ENCODE assay signal across 8 cellular contexts in the genomic region with DNA sequence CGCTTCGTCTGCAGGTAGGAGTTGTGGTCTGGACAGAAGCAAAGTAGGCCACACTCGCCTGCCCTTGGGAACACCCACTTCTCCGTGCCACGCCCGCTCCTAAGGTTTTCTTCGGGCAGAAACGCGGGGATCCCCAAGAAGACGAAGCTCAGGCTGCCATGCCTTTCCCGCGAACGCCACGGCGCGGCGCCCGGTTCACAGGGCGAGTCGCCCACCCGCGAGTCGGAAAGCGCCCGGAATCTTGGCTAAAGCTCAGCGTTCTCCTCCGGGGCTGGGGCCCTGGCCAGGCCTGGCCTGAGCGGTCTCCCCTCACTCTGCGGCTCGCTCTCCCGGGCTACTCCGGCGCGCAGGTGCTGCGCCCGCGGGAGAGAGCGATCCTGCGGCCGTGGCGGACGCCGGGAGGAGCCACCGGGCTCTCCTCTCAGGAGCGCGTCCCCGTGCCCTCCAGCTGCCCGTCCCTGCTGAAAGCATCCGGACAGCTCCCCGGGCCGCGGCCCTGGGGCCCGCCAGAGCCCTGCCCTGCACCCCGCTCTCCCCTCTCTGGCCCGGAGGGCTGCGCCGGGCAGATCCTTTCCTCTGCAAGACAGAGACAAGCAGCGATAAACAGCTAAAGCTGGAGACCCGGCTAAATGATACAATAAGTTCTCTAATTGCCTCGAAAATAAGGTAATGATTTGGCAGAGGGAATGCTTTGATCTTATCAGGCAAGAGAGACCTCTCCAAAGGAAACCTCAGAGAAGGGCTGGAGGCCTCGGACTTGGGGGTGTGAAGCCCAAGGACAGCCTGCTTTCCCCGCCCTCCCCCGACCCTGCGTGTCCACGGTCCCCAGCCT. TPM values are rescaled to one million over a fixed set of nuclear protein-coding genes. Genes with fewer than 3 reads are reported as not detected.
A peak's percentile ranks its signal among the peaks of the same experiment; 100 is the strongest.
DNase-seq lines count a peak whose midpoint lies in the region; ATAC-seq, FAIRE-seq and TF ChIP-seq lines count a peak whose summit lies in the region.

No MANE protein-coding gene starts in this region.

- FAIRE-seq in keratinocyte (lab: Jason Lieb, UNC), result no peak

- intact Hi-C loops in spleen (cut with DNase I; ENCODE audit: low total_unique reads), result no loop called here

- no peaks in the 10 kb centered on the region for H3K9me3 ChIP-seq in keratinocyte (ENCODE audit: control insufficient read depth, low read depth, low read length)
- no peaks in the 10 kb centered on the region for H3K9me3 ChIP-seq in spleen

- H3K79me2 ChIP-seq in keratinocyte (ENCODE audit: control insufficient read depth, insufficient read depth, low read length), result no peaks in the 10 kb centered on the region

- 3 to 7% (median 3%) methylated on average over 21 to 65 of the region's 65 CpGs for WGBS in spleen, 5 donors

- peak overlapping the region; percentile 77 for H2AFZ ChIP-seq in keratinocyte (ENCODE audit: control insufficient read depth, low read length)

- ATAC-seq in GM19324 (IDR thresholded peaks at IDR 0.05; ENCODE audit: low FRiP score, unreplicated experiment), result no peak

- H3K9me1 ChIP-seq in keratinocyte (ENCODE audit: control insufficient read depth, extremely low read depth, insufficient read depth, low read length), result no peaks in the 10 kb centered on the region

- H3K36me3 ChIP-seq in keratinocyte (ENCODE audit: control insufficient read depth in 2 of 2, extremely low read depth in 1 of 2, insufficient read depth in 2 of 2, low read length in 2 of 2), result no peaks in the 10 kb centered on the region
- no peaks in the 10 kb centered on the region for H3K36me3 ChIP-seq in spleen

- dilution Hi-C loops in keratinocyte (cut with MboI; ENCODE audit: extremely low pct_ligation_motif_present, low sequenced_read_pairs), result no loop called here

- in situ Hi-C loops in ACHN (cut with HindIII; ENCODE audit: low pct_ligation_motif_present, low pct_unique_long_range_greater_than_20kb, low sequenced_read_pairs), result no loop called here

- peak overlapping the region; percentile 49 for H3K9ac ChIP-seq in keratinocyte (ENCODE audit: control insufficient read depth, extremely low read depth, insufficient read depth, low read length)

- H4K20me1 ChIP-seq in keratinocyte (ENCODE audit: control insufficient read depth, extremely low read depth, insufficient read depth, low read length), result no peaks in the 10 kb centered on the region

- H3K4me3 ChIP-seq in keratinocyte (ENCODE audit: control insufficient read depth in 2 of 3, extremely low read depth in 1 of 3, insufficient read depth in 2 of 3, low read depth in 1 of 3, low read length in 3 of 3) (peak overlapping the region; percentile 36 to 59 (median 58)), spleen (peak overlapping the region; percentile 36 to 74 (median 48))

- DNase-seq in ACHN (peak; percentile 79), GM19238 (ENCODE audit: insufficient read length, low spot score) (peak; percentile 40), NCI-H1694 (lab: John Stamatoyannopoulos, UW) (peak; percentile 17), cerebellum (ENCODE audit: low spot score) (peak; percentile 70), keratinocyte (ENCODE audit: low read depth, low spot score) (no peak), spleen (peak; percentile 88)
- DNase-seq in activated CD4-positive, CD25-positive, alpha-beta regulatory T cell treated with anti-CD3 and anti-CD28 coated beads, Interleukin-2, amount 50 U/mL, for 72 hours, result peak; percentile 44

- TF ChIP-seq POLR2A in spleen (IDR thresholded peaks at IDR 0.05), result no peak

- H3K4me2 ChIP-seq in keratinocyte (ENCODE audit: control insufficient read depth, extremely low read depth, insufficient read depth, low read depth, low read length), result peak overlapping the region; percentile 83

- TF ChIP-seq CTCF in keratinocyte (optimal IDR thresholded peaks at IDR 0.05 in 1 of 3, IDR thresholded peaks at IDR 0.05 in 1 of 3, conservative IDR thresholded peaks at IDR 0.05 in 1 of 3; ENCODE audit: extremely low read depth in 1 of 3, insufficient read depth in 2 of 3, low read length in 3 of 3) (peak; percentile 56 to 85 (median 84)), spleen (IDR thresholded peaks at IDR 0.05 in 8 of 11, conservative IDR thresholded peaks at IDR 0.05 in 3 of 11) (peak; percentile 30 to 73 (median 59))

- H3K27me3 ChIP-seq in keratinocyte (ENCODE audit: control insufficient read depth, extremely low read depth, insufficient read depth, low read length) (peaks cover 15% of the 10 kb centered on the region), spleen (replicated peaks in 1 of 7) (peaks cover 0 to 88% (median 20%) of the 10 kb centered on the region in 7 donors)

- H3K27ac ChIP-seq in keratinocyte (ENCODE audit: control insufficient read depth, insufficient read depth, low read length) (no peak overlapping the region), spleen (peak overlapping the region in 1 of 8 donors; percentile 14)

- H3K4me1 ChIP-seq in keratinocyte (ENCODE audit: control insufficient read depth, extremely low read depth, insufficient read depth, low read length), result peaks cover 10% of the 10 kb centered on the region
- peaks cover 0 to 18% (median 15%) of the 10 kb centered on the region in 6 donors for H3K4me1 ChIP-seq in spleen

RNA-seq across cellular contexts. Expression of gene WNT2B, which starts 6.7 kb away (rescaled TPM):
- total RNA-seq in cerebellum (9.3 TPM), spleen (1 to 10 TPM in 6 of 7 donors, under 1 TPM in 1; 0.97 to 5.8 (median 1.9) TPM)
- polyA plus RNA-seq in keratinocyte (0.37 to 0.51 TPM (median 0.49 TPM) in 3 replicates), spleen (under 1 TPM; 0.36 to 0.52 (median 0.48) TPM)
- polyA plus RNA-seq in keratinocyte (2011; ENCODE audit: low read depth), result 1.9 TPM
- 0.21 and 0.25 TPM in 2 replicates for polyA plus RNA-seq in keratinocyte (2011; cell fraction: cytosol; rRNA removed)
- 2.2 and 2.3 TPM in 2 replicates for polyA plus RNA-seq in keratinocyte (2011; cell fraction: nucleus; rRNA removed)
- polyA plus RNA-seq in keratinocyte (2012; ENCODE audit: low replicate concordance), result 0.55 and 2.2 TPM in 2 replicates
- 0.30 to 2.1 TPM (median 0.46 TPM) in 3 replicates for polyA minus RNA-seq in keratinocyte
- 0.58 TPM for polyA minus RNA-seq in keratinocyte (2011; cell fraction: cytosol; rRNA and poly(A)+ RNA removed)
- 1.3 and 6.4 TPM in 2 replicates for polyA minus RNA-seq in keratinocyte (2011; cell fraction: nucleus; rRNA and poly(A)+ RNA removed)
